In genomic region chr5:139751236-139751635, GRCh38 we compare ENCODE assay signal across 10 cellular contexts. TPM values are rescaled to one million over a fixed set of nuclear protein-coding genes. Genes with fewer than 3 reads are reported as not detected.
"Had no signal": no experiment of that assay in that cellular context is flagged by ENCODE, and none has a peak within 500 bp of the region (broad histone marks: within the 10 kb centered on the region; RNA-seq: fewer than 3 reads in every experiment).

No MANE protein-coding gene starts in this region.

- H3K27ac ChIP-seq: GM23248, HL-60, KMS-11 had no signal

- H3K4me3 ChIP-seq: GM23248, HAP-1 had no signal

- FAIRE-seq: HepG2 had no signal

- H3K9me3 ChIP-seq: HAP-1 had no signal

- ATAC-seq: HCT116, HepG2 had no signal

- H2AFZ ChIP-seq: GM23248 had no signal

- H3K4me2 ChIP-seq: KMS-11 had no signal

- H3K36me3 ChIP-seq: HAP-1 had no signal

- DNase-seq: GM23248, GOT3, H7, KBM-7 had no signal

- H3K9me3 Mint-ChIP-seq: IgD-negative memory B cell had no signal

- H3K9ac ChIP-seq: GM23248, KMS-11 had no signal

RNA-seq across cellular contexts. Expression of gene PSD2, which starts 44.4 kb away (rescaled TPM):
- total RNA-seq: HepG2 had no signal
- polyA plus RNA-seq: GM23248, IgD-negative memory B cell had no signal
